In genomic region chr17:65122836-65123756, GRCh38 we compare ENCODE assay signal across 1 cellular context.
TF ChIP-seq lines count a peak whose summit lies in the region.

No MANE protein-coding gene starts in this region.

TF ChIP-seq in HepG2, 621 proteins besides CTCF, POLR2A, EP300 and RAD21 (continued from another document and continues in another):
- TF ChIP-seq ZNF589 (CRISPR knock-in tag; conservative IDR thresholded peaks at IDR 0.05), result no peak
- no peak for TF ChIP-seq ZNF3 (CRISPR knock-in tag; IDR thresholded peaks at IDR 0.05)
- 0 out of 2 replicates have a peak, but pooled peaks have one; percentile 48 for TF ChIP-seq ZNF557 (CRISPR knock-in tag; IDR thresholded peaks at IDR 0.05)
- 0 out of 2 replicates have a peak, but pooled peaks have one; percentile 8 for TF ChIP-seq HNF4A (CRISPR knock-in tag; IDR thresholded peaks at IDR 0.05)
- TF ChIP-seq MTF2 (CRISPR knock-in tag; IDR thresholded peaks at IDR 0.05; ENCODE audit: borderline replicate concordance), result no peak; the same call in 1 of the 2 replicates
- TF ChIP-seq PCBP1 (IDR thresholded peaks at IDR 0.05; ENCODE audit: borderline replicate concordance, low read depth, low read length), result peak; percentile 87
- TF ChIP-seq ZFP36L1 (CRISPR knock-in tag; IDR thresholded peaks at IDR 0.05), result no peak
- TF ChIP-seq ZNF333 (CRISPR knock-in tag; IDR thresholded peaks at IDR 0.05; ENCODE audit: borderline replicate concordance), result no peak
- TF ChIP-seq ELF4 (CRISPR knock-in tag; IDR thresholded peaks at IDR 0.05; ENCODE audit: borderline replicate concordance), result no peak
- no peak for TF ChIP-seq ZBTB42 (CRISPR knock-in tag; IDR thresholded peaks at IDR 0.05)
- TF ChIP-seq ZZZ3 (CRISPR knock-in tag; IDR thresholded peaks at IDR 0.05; ENCODE audit: borderline replicate concordance), result no peak
- 0 out of 2 replicates have a peak, but pooled peaks have one; percentile 75 for TF ChIP-seq POGZ (CRISPR knock-in tag; IDR thresholded peaks at IDR 0.05)
- no peak for TF ChIP-seq HHEX (CRISPR knock-in tag; IDR thresholded peaks at IDR 0.05)
- no peak for TF ChIP-seq CAMTA2 (CRISPR knock-in tag; IDR thresholded peaks at IDR 0.05; ENCODE audit: borderline replicate concordance)
- TF ChIP-seq NFATC3 (CRISPR knock-in tag; IDR thresholded peaks at IDR 0.05), result peak; percentile 65; the same call in 1 of the 2 replicates
- TF ChIP-seq TEAD2 (CRISPR knock-in tag; IDR thresholded peaks at IDR 0.05), result no peak
- TF ChIP-seq MXI1 (IDR thresholded peaks at IDR 0.05; ENCODE audit: borderline replicate concordance, low read depth, low read length), result no peak
- TF ChIP-seq ZFP91 (CRISPR knock-in tag; IDR thresholded peaks at IDR 0.05; ENCODE audit: borderline replicate concordance), result no peak; the same call in 1 of the 2 replicates
- no peak for TF ChIP-seq ZNF567 (CRISPR knock-in tag; IDR thresholded peaks at IDR 0.05; ENCODE audit: borderline replicate concordance)
- TF ChIP-seq EED (CRISPR knock-in tag; IDR thresholded peaks at IDR 0.05), result no peak
- TF ChIP-seq TCF7L2 (IDR thresholded peaks at IDR 0.05; ENCODE audit: low read depth, low read length), result no peak
- TF ChIP-seq AHDC1 (CRISPR knock-in tag; IDR thresholded peaks at IDR 0.05; ENCODE audit: borderline replicate concordance), result no peak
- TF ChIP-seq KMT2A (CRISPR knock-in tag; IDR thresholded peaks at IDR 0.05), result peak; percentile 68; the same call in 1 of the 2 replicates
- TF ChIP-seq, protein P1, sequence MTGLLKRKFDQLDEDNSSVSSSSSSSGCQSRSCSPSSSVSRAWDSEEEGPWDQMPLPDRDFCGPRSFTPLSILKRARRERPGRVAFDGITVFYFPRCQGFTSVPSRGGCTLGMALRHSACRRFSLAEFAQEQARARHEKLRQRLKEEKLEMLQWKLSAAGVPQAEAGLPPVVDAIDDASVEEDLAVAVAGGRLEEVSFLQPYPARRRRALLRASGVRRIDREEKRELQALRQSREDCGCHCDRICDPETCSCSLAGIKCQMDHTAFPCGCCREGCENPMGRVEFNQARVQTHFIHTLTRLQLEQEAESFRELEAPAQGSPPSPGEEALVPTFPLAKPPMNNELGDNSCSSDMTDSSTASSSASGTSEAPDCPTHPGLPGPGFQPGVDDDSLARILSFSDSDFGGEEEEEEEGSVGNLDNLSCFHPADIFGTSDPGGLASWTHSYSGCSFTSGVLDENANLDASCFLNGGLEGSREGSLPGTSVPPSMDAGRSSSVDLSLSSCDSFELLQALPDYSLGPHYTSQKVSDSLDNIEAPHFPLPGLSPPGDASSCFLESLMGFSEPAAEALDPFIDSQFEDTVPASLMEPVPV (CRISPR knock-in tag; IDR thresholded peaks at IDR 0.05), result 0 out of 2 replicates have a peak, but pooled peaks have one; percentile 26
- TF ChIP-seq NR1H2 (CRISPR knock-in tag; IDR thresholded peaks at IDR 0.05; ENCODE audit: borderline replicate concordance, low read depth), result no peak
- TF ChIP-seq SIX1 (CRISPR knock-in tag; IDR thresholded peaks at IDR 0.05; ENCODE audit: borderline replicate concordance), result no peak
- TF ChIP-seq TCF7 (IDR thresholded peaks at IDR 0.05; ENCODE audit: low read depth), result no peak
- TF ChIP-seq ZIK1 (CRISPR knock-in tag; IDR thresholded peaks at IDR 0.05; ENCODE audit: borderline replicate concordance, low read depth), result peak; percentile 36; the same call in 1 of the 2 replicates
- TF ChIP-seq UBTF (CRISPR knock-in tag; IDR thresholded peaks at IDR 0.05), result peak; percentile 41; the same call in 1 of the 2 replicates
- no peak for TF ChIP-seq ETV6 (CRISPR knock-in tag; conservative IDR thresholded peaks at IDR 0.05)
- peak; percentile 50; the same call in 1 of the 2 replicates for TF ChIP-seq ZNF572 (CRISPR knock-in tag; IDR thresholded peaks at IDR 0.05)
- no peak for TF ChIP-seq MAF1 (CRISPR knock-in tag; IDR thresholded peaks at IDR 0.05; ENCODE audit: borderline replicate concordance)
- TF ChIP-seq YEATS2 (CRISPR knock-in tag; IDR thresholded peaks at IDR 0.05; ENCODE audit: borderline replicate concordance), result peak; percentile 79; the same call in 1 of the 2 replicates
- peak; percentile 54 for TF ChIP-seq ZBTB38 (CRISPR knock-in tag; IDR thresholded peaks at IDR 0.05)
- TF ChIP-seq FOXC1 (CRISPR knock-in tag; IDR thresholded peaks at IDR 0.05; ENCODE audit: borderline replicate concordance), result no peak
- TF ChIP-seq ZNF383 (CRISPR knock-in tag; IDR thresholded peaks at IDR 0.05; ENCODE audit: borderline replicate concordance), result no peak
- peak; percentile 40; the same call in 1 of the 2 replicates for TF ChIP-seq RXRA (CRISPR knock-in tag; IDR thresholded peaks at IDR 0.05)
- no peak for TF ChIP-seq ZNF230 (CRISPR knock-in tag; IDR thresholded peaks at IDR 0.05)
- TF ChIP-seq, protein P2, sequence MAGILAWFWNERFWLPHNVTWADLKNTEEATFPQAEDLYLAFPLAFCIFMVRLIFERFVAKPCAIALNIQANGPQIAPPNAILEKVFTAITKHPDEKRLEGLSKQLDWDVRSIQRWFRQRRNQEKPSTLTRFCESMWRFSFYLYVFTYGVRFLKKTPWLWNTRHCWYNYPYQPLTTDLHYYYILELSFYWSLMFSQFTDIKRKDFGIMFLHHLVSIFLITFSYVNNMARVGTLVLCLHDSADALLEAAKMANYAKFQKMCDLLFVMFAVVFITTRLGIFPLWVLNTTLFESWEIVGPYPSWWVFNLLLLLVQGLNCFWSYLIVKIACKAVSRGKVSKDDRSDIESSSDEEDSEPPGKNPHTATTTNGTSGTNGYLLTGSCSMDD (CRISPR knock-in tag; IDR thresholded peaks at IDR 0.05), result no peak
- TF ChIP-seq LBX2 (CRISPR knock-in tag; IDR thresholded peaks at IDR 0.05; ENCODE audit: borderline replicate concordance), result no peak
- TF ChIP-seq, protein P3, sequence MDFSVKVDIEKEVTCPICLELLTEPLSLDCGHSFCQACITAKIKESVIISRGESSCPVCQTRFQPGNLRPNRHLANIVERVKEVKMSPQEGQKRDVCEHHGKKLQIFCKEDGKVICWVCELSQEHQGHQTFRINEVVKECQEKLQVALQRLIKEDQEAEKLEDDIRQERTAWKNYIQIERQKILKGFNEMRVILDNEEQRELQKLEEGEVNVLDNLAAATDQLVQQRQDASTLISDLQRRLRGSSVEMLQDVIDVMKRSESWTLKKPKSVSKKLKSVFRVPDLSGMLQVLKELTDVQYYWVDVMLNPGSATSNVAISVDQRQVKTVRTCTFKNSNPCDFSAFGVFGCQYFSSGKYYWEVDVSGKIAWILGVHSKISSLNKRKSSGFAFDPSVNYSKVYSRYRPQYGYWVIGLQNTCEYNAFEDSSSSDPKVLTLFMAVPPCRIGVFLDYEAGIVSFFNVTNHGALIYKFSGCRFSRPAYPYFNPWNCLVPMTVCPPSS (IDR thresholded peaks at IDR 0.05), result no peak
- peak; percentile 73 for TF ChIP-seq SAP130 (CRISPR knock-in tag; IDR thresholded peaks at IDR 0.05; ENCODE audit: low read depth)
- no peak for TF ChIP-seq ZNF7 (CRISPR knock-in tag; IDR thresholded peaks at IDR 0.05)
- TF ChIP-seq ZSCAN30 (CRISPR knock-in tag; IDR thresholded peaks at IDR 0.05), result no peak
- no peak for TF ChIP-seq AFF4 (CRISPR knock-in tag; IDR thresholded peaks at IDR 0.05)
- no peak for TF ChIP-seq SMAD9 (CRISPR knock-in tag; IDR thresholded peaks at IDR 0.05)
- TF ChIP-seq ZNF326 (CRISPR knock-in tag; IDR thresholded peaks at IDR 0.05; ENCODE audit: borderline replicate concordance), result no peak
- peak; percentile 62; the same call in 1 of the 2 replicates for TF ChIP-seq ZNF335 (CRISPR knock-in tag; IDR thresholded peaks at IDR 0.05)
- 0 out of 2 replicates have a peak, but pooled peaks have one; percentile 39 for TF ChIP-seq KLF9 (CRISPR knock-in tag; IDR thresholded peaks at IDR 0.05; ENCODE audit: low read depth)
- no peak; the same call in 1 of the 2 replicates for TF ChIP-seq ZNF777 (CRISPR knock-in tag; IDR thresholded peaks at IDR 0.05)
